Comparison of ENCODE assay signal across 1 cellular context in the genomic region with DNA sequence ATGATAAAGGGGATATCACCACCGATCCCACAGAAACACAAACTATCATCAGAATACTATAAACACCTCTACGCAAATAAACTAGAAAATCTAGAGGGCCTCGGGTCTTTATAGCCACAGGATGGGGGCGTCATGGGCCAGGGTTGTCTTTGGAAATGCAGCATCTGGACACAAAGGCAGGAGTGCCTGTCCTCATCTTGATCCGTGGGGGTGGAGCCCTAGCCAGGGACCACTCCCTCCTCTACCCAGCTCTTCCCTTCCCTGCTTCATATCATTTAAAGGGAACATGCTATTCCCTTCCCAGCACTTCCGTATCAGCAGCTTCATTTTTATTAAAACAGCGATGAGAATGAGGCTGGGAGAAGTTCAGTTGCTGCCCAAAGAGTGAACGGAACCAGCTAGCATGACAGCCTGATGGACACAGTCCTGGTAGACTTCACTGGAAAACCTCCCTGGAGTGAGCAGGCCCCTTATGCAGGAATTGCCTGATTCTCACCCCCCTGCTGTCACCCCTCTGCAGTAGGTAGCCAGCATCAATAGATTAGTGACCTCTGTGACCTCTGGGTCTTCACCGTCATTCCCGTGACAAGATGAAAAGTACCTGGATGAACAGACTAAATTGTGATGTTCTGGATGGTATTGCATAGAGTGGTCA.
TF ChIP-seq lines count a peak whose summit lies in the region.

No MANE protein-coding gene starts in this region.

TF ChIP-seq in GM23338, 12 proteins besides CTCF, POLR2A, EP300 and RAD21:
- TF ChIP-seq ZNF462 (CRISPR knock-in tag; IDR thresholded peaks at IDR 0.05) (peak; percentile 52; the same call in 1 of the 2 replicates), POLR2AphosphoS5 (IDR thresholded peaks at IDR 0.05; ENCODE audit: low read depth) (0 out of 2 replicates have a peak, but pooled peaks have one; percentile 27), CREB1 (CRISPR knock-in tag; IDR thresholded peaks at IDR 0.05; ENCODE audit: low read depth) (no peak)
